ENCODE assay signal across 7 cellular contexts in genomic region chr2:87536427-87536826, GRCh38.
DNase-seq lines count a peak whose midpoint lies in the region; ATAC-seq and TF ChIP-seq lines count a peak whose summit lies in the region.
"Not testable (repeated sequence)": the region's sequence is repeated elsewhere in the genome, so short reads cannot be mapped to it uniquely, and the experiment has no call there.

No MANE protein-coding gene starts in this region.

- H3K4me1 ChIP-seq in CD8-positive, alpha-beta T cell (ENCODE audit: insufficient read depth, low read length); endodermal cell (ENCODE audit: control insufficient read depth, insufficient read depth, low read length): not testable (repeated sequence)

- TF ChIP-seq CTCF in CD8-positive, alpha-beta T cell (IDR thresholded peaks at IDR 0.05); endodermal cell (conservative IDR thresholded peaks at IDR 0.05); osteocyte (IDR thresholded peaks at IDR 0.05): not testable (repeated sequence)

- not testable (repeated sequence) for H3K36me3 ChIP-seq in CD8-positive, alpha-beta T cell (ENCODE audit: insufficient read depth, low read length); KOPT-K1 (ENCODE audit: insufficient read depth, low read length); endodermal cell (ENCODE audit: control insufficient read depth, insufficient read depth, low read length)

- DNase-seq in CD8-positive, alpha-beta T cell; activated CD4-positive, alpha-beta memory T cell treated with anti-CD3 and anti-CD28 coated beads for 36 hours; activated T-helper 2 cell treated with anti-CD3 and anti-CD28 coated beads, Interferon-gamma antibody, Interleukin-2, Interleukin-4, amounts not matched to agents 10 μg/mL and 5 μg/mL and 100 μg/mL, durations not matched to agents 14 hours and 24 hours and 36 hours (ENCODE audit: low spot score): not testable (repeated sequence)
- DNase-seq in endodermal cell (peak; percentile 59), islet precursor cell (peak; percentile 84), osteocyte (ENCODE audit: extremely low spot score, unreplicated experiment) (peak; percentile 27)

- not testable (repeated sequence) for H3K27me3 ChIP-seq in CD8-positive, alpha-beta T cell (ENCODE audit: insufficient read depth, low read length); endodermal cell (ENCODE audit: control insufficient read depth, insufficient read depth, low read length, poor library complexity, severe bottlenecking)

- not testable (repeated sequence) for H3K9me3 ChIP-seq in CD8-positive, alpha-beta T cell (ENCODE audit: low read length); KOPT-K1 (ENCODE audit: insufficient read depth, low read length, poor library complexity, severe bottlenecking); endodermal cell (ENCODE audit: control insufficient read depth, low read length)

- not testable (repeated sequence) for H3K27ac ChIP-seq in CD8-positive, alpha-beta T cell (ENCODE audit: low read depth, low read length); endodermal cell (ENCODE audit: low read depth, low read length)
- peak overlapping the region; percentile 78 for H3K27ac ChIP-seq in KOPT-K1 (ENCODE audit: low read depth, low read length, poor library complexity, severe bottlenecking)

- intact Hi-C loops in CD8-positive, alpha-beta T cell (cut with DNase I, micrococcal nuclease); activated CD4-positive, alpha-beta memory T cell treated with anti-CD3 and anti-CD28 coated beads for 36 hours (cut with micrococcal nuclease); activated T-helper 2 cell treated with anti-CD3 and anti-CD28 coated beads, Interferon-gamma antibody, Interleukin-2, Interleukin-4, amounts not matched to agents 10 μg/mL and 5 μg/mL and 100 μg/mL, durations not matched to agents 14 hours and 24 hours and 36 hours (cut with micrococcal nuclease): not testable (repeated sequence)

- not testable (repeated sequence) for ATAC-seq in CD8-positive, alpha-beta T cell

- CTCF ChIA-PET in CD8-positive, alpha-beta T cell (lab: Charles Lee); activated CD4-positive, alpha-beta memory T cell treated with anti-CD3 and anti-CD28 coated beads for 36 hours (lab: Charles Lee): not testable (repeated sequence)

- H3K27me3 Mint-ChIP-seq in CD8-positive, alpha-beta T cell (ENCODE audit: low read depth); activated CD4-positive, alpha-beta memory T cell treated with anti-CD3 and anti-CD28 coated beads for 36 hours; activated T-helper 2 cell treated with anti-CD3 and anti-CD28 coated beads, Interferon-gamma antibody, Interleukin-2, Interleukin-4, amounts not matched to agents 10 μg/mL and 5 μg/mL and 100 μg/mL, durations not matched to agents 14 hours and 24 hours and 36 hours (ENCODE audit: low read depth); endodermal cell (ENCODE audit: insufficient read depth); osteocyte (ENCODE audit: unreplicated experiment): not testable (repeated sequence)

- H3K36me3 Mint-ChIP-seq in CD8-positive, alpha-beta T cell; activated CD4-positive, alpha-beta memory T cell treated with anti-CD3 and anti-CD28 coated beads for 36 hours; activated T-helper 2 cell treated with anti-CD3 and anti-CD28 coated beads, Interferon-gamma antibody, Interleukin-2, Interleukin-4, amounts not matched to agents 10 μg/mL and 5 μg/mL and 100 μg/mL, durations not matched to agents 14 hours and 24 hours and 36 hours (ENCODE audit: low read depth); endodermal cell (ENCODE audit: low read depth); osteocyte (ENCODE audit: unreplicated experiment): not testable (repeated sequence)

- not testable (repeated sequence) for H3K4me3 ChIP-seq in CD8-positive, alpha-beta T cell (ENCODE audit: low read depth, low read length); endodermal cell (ENCODE audit: low read length)

- H3K9ac ChIP-seq in endodermal cell (ENCODE audit: extremely low read depth, low read length, poor library complexity, severe bottlenecking), result not testable (repeated sequence)

- H3K27ac Mint-ChIP-seq in CD8-positive, alpha-beta T cell, result peak overlapping the region; percentile 64
- peak overlapping the region; percentile 60 for H3K27ac Mint-ChIP-seq in activated CD4-positive, alpha-beta memory T cell treated with anti-CD3 and anti-CD28 coated beads for 36 hours
- H3K27ac Mint-ChIP-seq in activated T-helper 2 cell treated with anti-CD3 and anti-CD28 coated beads, Interferon-gamma antibody, Interleukin-2, Interleukin-4, amounts not matched to agents 10 μg/mL and 5 μg/mL and 100 μg/mL, durations not matched to agents 14 hours and 24 hours and 36 hours, result peak overlapping the region; percentile 58
- H3K27ac Mint-ChIP-seq in endodermal cell; osteocyte (ENCODE audit: unreplicated experiment): not testable (repeated sequence)

- 72% methylated on average over 2 of the region's 5 CpGs; no CpG with 5 or more reads in 1 of the 2 experiments for WGBS in endodermal cell (ENCODE audit: insufficient coverage in 1 of 2, insufficient read length in 1 of 2), 2 experiments

- H3K9me3 Mint-ChIP-seq in CD8-positive, alpha-beta T cell; activated CD4-positive, alpha-beta memory T cell treated with anti-CD3 and anti-CD28 coated beads for 36 hours; activated T-helper 2 cell treated with anti-CD3 and anti-CD28 coated beads, Interferon-gamma antibody, Interleukin-2, Interleukin-4, amounts not matched to agents 10 μg/mL and 5 μg/mL and 100 μg/mL, durations not matched to agents 14 hours and 24 hours and 36 hours; endodermal cell; osteocyte (ENCODE audit: unreplicated experiment): not testable (repeated sequence)

- H3K4me3 Mint-ChIP-seq in CD8-positive, alpha-beta T cell; activated CD4-positive, alpha-beta memory T cell treated with anti-CD3 and anti-CD28 coated beads for 36 hours; activated T-helper 2 cell treated with anti-CD3 and anti-CD28 coated beads, Interferon-gamma antibody, Interleukin-2, Interleukin-4, amounts not matched to agents 10 μg/mL and 5 μg/mL and 100 μg/mL, durations not matched to agents 14 hours and 24 hours and 36 hours (ENCODE audit: low read depth); endodermal cell; osteocyte (ENCODE audit: unreplicated experiment): not testable (repeated sequence)

- H3K4me1 Mint-ChIP-seq in CD8-positive, alpha-beta T cell (ENCODE audit: low read depth), result peaks cover 15% of the 10 kb centered on the region
- H3K4me1 Mint-ChIP-seq in activated CD4-positive, alpha-beta memory T cell treated with anti-CD3 and anti-CD28 coated beads for 36 hours (ENCODE audit: low read depth), result peaks cover 20% of the 10 kb centered on the region
- peaks cover 13% of the 10 kb centered on the region for H3K4me1 Mint-ChIP-seq in activated T-helper 2 cell treated with anti-CD3 and anti-CD28 coated beads, Interferon-gamma antibody, Interleukin-2, Interleukin-4, amounts not matched to agents 10 μg/mL and 5 μg/mL and 100 μg/mL, durations not matched to agents 14 hours and 24 hours and 36 hours (ENCODE audit: low read depth)
- H3K4me1 Mint-ChIP-seq in endodermal cell, result not testable (repeated sequence)
- H3K4me1 Mint-ChIP-seq in osteocyte (ENCODE audit: unreplicated experiment), result peaks cover 16% of the 10 kb centered on the region

- POLR2A ChIA-PET in CD8-positive, alpha-beta T cell (lab: Charles Lee); activated CD4-positive, alpha-beta memory T cell treated with anti-CD3 and anti-CD28 coated beads for 36 hours (lab: Charles Lee): not testable (repeated sequence)
